10 cellular contexts compared by ENCODE assay signal in the genomic region with DNA sequence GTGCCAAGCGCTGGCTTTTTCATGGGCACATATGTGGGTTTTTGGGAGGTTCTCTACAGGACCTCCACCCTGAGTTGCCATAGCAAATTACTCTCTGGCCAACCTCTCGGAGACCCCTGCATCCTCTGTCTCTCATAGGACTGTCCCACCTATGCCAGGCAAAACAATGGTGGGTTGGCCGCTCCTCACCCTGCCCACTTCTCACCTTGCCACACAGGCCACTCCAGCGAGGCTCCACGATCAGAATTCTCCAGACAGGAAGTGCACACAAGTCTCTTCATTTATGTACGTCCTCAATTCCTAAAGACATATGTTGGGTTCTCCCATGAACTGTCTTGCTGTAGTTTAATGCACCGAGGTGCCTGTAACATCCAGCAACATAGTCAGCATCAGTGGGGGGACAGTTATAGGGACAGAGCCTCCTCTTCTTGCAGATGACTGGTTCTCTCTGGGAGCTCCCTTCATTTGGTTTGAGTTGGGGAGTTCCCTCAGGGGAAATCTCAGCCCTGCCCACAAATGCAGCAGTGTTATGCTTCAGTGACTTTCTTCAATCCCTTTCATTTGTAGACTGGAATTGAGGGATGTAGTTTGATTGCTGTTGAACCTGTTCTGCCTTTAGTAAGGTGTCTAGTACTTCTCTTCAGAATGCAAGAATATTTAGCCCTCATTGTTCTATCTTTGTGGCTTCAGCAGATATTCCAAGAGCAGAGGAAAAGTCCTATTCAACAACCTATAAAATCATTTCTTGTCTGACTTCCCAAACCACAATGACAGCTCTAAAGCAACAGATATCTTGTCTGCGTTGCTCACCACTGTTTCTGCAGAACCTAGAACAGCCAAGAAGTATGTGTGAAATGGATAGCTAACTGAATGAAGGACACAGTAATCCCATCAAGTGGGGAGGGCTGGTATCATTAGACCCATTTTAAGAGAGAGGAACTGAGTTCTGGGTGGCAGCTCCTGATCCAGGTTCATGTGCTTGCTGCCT. TPM values are rescaled to one million over a fixed set of nuclear protein-coding genes. Genes with fewer than 3 reads are reported as not detected.
A peak's percentile ranks its signal among the peaks of the same experiment; 100 is the strongest.
DNase-seq lines count a peak whose midpoint lies in the region; ATAC-seq and TF ChIP-seq lines count a peak whose summit lies in the region.
"Had no signal": no experiment of that assay in that cellular context is flagged by ENCODE, and none has a peak within 500 bp of the region (broad histone marks: within the 10 kb centered on the region; RNA-seq: fewer than 3 reads in every experiment).

No MANE protein-coding gene starts in this region.

- peak overlapping the region; percentile 84 for H3K4me2 ChIP-seq in SK-N-SH

- H3K27me3 Mint-ChIP-seq in central memory CD8-positive, alpha-beta T cell, result no peaks in the 10 kb centered on the region

- ATAC-seq in SK-N-SH treated with all-trans-retinoic acid at 6 μM for 48 hours (no peak), HG03135 (IDR thresholded peaks at IDR 0.05; ENCODE audit: unreplicated experiment) (no peak), HG03520 (IDR thresholded peaks at IDR 0.05; ENCODE audit: unreplicated experiment) (no peak)
- ATAC-seq in central memory CD8-positive, alpha-beta T cell (replicated peaks; ENCODE audit: extremely low read depth, poor library complexity, severe bottlenecking), result no peak

- peak overlapping the region; percentile 35 for H3K4me3 Mint-ChIP-seq in central memory CD8-positive, alpha-beta T cell

- no peak for TF ChIP-seq CTCF in SK-N-SH (IDR thresholded peaks at IDR 0.05)

- H3K36me3 ChIP-seq in SK-N-SH (replicated peaks in 1 of 2; ENCODE audit: control insufficient read depth in 1 of 2, insufficient read depth in 2 of 2, low read length in 1 of 2), result no peaks in the 10 kb centered on the region

- TF ChIP-seq RAD21 in SK-N-SH (IDR thresholded peaks at IDR 0.05; ENCODE audit: low read length), result no peak

- no peaks in the 10 kb centered on the region for H3K27me3 ChIP-seq in SK-N-SH (ENCODE audit: insufficient read depth)

- H2AFZ ChIP-seq in SK-N-SH (ENCODE audit: low read depth), result no peak overlapping the region

- peak overlapping the region in 1 of 2 experiments; percentile 99; a peak in 2 of 4 replicates for H3K27ac ChIP-seq in SK-N-SH (ENCODE audit: low read depth in 2 of 2, low read length in 1 of 2)

- H3K79me2 ChIP-seq in SK-N-SH (ENCODE audit: insufficient read depth), result peaks cover 72% of the 10 kb centered on the region

- POLR2A ChIA-PET in SK-N-SH (lab: Yijun Ruan, JAX), result no interaction called here

- DNase-seq in SK-N-SH, result no peak
- peak; percentile 13 for DNase-seq in NAMALWA (ENCODE audit: low spot score)
- DNase-seq in central memory CD8-positive, alpha-beta T cell (ENCODE audit: low spot score in 2 of 2), result no peak
- DNase-seq in renal cortical epithelial cell (ENCODE audit: low read depth), result peak; percentile 70
- no peak for DNase-seq in NCI-H1105 treated with DMSO at 0.1 percent for 48 hours (lab: John Stamatoyannopoulos, UW)
- DNase-seq: ACHN; activated CD4-positive, alpha-beta T cell treated with anti-CD3 and anti-CD28 coated beads for 1 hour had no signal

- CTCF ChIA-PET in SK-N-SH (lab: Yijun Ruan, JAX), result interaction anchor here (0.8 to 7.4 kb wide), 5 partner anchors 18 to 190 kb away, joined by 3 to 48 read pairs (median 3); no protein-coding TSS in a partner anchor

- H3F3A ChIP-seq in SK-N-SH (replicated peaks; ENCODE audit: insufficient read depth), result peaks cover 50% of the 10 kb centered on the region

- peak overlapping the region in 1 of 2 experiments; percentile 73; a peak in 1 of 4 replicates for H3K4me3 ChIP-seq in SK-N-SH (ENCODE audit: low read depth in 2 of 2, low read length in 1 of 2)

- no peaks in the 10 kb centered on the region for H4K20me1 ChIP-seq in SK-N-SH (ENCODE audit: insufficient read depth)

- H3K9me2 ChIP-seq in SK-N-SH, result no peaks in the 10 kb centered on the region

- H3K4me1 Mint-ChIP-seq in central memory CD8-positive, alpha-beta T cell, result peaks cover 65% of the 10 kb centered on the region

- peaks cover 17 to 57% of the 10 kb centered on the region in 2 experiments; a peak in 3 of 4 replicates for H3K4me1 ChIP-seq in SK-N-SH (ENCODE audit: control insufficient read depth in 1 of 2, insufficient read depth in 2 of 2, low read depth in 1 of 2, low read length in 1 of 2)

- peaks cover 22% of the 10 kb centered on the region for H3K36me3 Mint-ChIP-seq in central memory CD8-positive, alpha-beta T cell (ENCODE audit: insufficient read depth)

- no peaks in the 10 kb centered on the region for H3K9me3 ChIP-seq in SK-N-SH

- no peak overlapping the region for H3K27ac Mint-ChIP-seq in central memory CD8-positive, alpha-beta T cell (ENCODE audit: low read depth)

- H3K9ac ChIP-seq in SK-N-SH, result peak overlapping the region; percentile 80

- no peak for TF ChIP-seq EP300 in SK-N-SH (IDR thresholded peaks at IDR 0.05; ENCODE audit: borderline replicate concordance in 1 of 2, low read depth in 1 of 2, low read length in 1 of 2)

- H3K9me3 Mint-ChIP-seq in central memory CD8-positive, alpha-beta T cell, result no peaks in the 10 kb centered on the region

- WGBS in SK-N-SH (ENCODE audit: low lambda C conversion rate), result 89% methylated on average over 7 of the region's 8 CpGs

TF ChIP-seq in SK-N-SH, 30 proteins besides CTCF, POLR2A, EP300 and RAD21:
- TF ChIP-seq, protein P1, sequence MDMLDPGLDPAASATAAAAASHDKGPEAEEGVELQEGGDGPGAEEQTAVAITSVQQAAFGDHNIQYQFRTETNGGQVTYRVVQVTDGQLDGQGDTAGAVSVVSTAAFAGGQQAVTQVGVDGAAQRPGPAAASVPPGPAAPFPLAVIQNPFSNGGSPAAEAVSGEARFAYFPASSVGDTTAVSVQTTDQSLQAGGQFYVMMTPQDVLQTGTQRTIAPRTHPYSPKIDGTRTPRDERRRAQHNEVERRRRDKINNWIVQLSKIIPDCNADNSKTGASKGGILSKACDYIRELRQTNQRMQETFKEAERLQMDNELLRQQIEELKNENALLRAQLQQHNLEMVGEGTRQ (IDR thresholded peaks at IDR 0.05; ENCODE audit: borderline replicate concordance, low read depth, low read length), result no peak
- TF ChIP-seq CHD2 (IDR thresholded peaks at IDR 0.05; ENCODE audit: low read length, partially characterized antibody) (no peak), EZH2phosphoT487 (IDR thresholded peaks at IDR 0.05; ENCODE audit: borderline replicate concordance, low read depth) (no peak), FOXM1 (IDR thresholded peaks at IDR 0.05; ENCODE audit: low read depth) (no peak), RFX5 (IDR thresholded peaks at IDR 0.05; ENCODE audit: low read length) (no peak), FOSL2 (IDR thresholded peaks at IDR 0.05; ENCODE audit: borderline replicate concordance, low read depth) (no peak), RCOR1 (IDR thresholded peaks at IDR 0.05; ENCODE audit: low read length) (no peak), RXRA (IDR thresholded peaks at IDR 0.05; ENCODE audit: borderline replicate concordance, low read depth) (no peak)

TF ChIP-seq in SK-N-SH treated with all-trans-retinoic acid at 6 μM for 48 hours, 23 proteins besides CTCF, POLR2A, EP300 and RAD21 (continues in another document):
- TF ChIP-seq, protein P2, sequence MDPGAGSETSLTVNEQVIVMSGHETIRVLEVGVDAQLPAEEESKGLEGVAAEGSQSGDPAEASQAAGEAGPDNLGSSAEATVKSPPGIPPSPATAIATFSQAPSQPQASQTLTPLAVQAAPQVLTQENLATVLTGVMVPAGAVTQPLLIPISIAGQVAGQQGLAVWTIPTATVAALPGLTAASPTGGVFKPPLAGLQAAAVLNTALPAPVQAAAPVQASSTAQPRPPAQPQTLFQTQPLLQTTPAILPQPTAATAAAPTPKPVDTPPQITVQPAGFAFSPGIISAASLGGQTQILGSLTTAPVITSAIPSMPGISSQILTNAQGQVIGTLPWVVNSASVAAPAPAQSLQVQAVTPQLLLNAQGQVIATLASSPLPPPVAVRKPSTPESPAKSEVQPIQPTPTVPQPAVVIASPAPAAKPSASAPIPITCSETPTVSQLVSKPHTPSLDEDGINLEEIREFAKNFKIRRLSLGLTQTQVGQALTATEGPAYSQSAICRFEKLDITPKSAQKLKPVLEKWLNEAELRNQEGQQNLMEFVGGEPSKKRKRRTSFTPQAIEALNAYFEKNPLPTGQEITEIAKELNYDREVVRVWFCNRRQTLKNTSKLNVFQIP (CRISPR knock-in tag; IDR thresholded peaks at IDR 0.05; ENCODE audit: borderline replicate concordance, low read depth), result no peak
- TF ChIP-seq ZC3H10 (CRISPR knock-in tag; IDR thresholded peaks at IDR 0.05), result no peak
- TF ChIP-seq PPARA (CRISPR knock-in tag; IDR thresholded peaks at IDR 0.05; ENCODE audit: borderline replicate concordance), result no peak
- TF ChIP-seq ZFP30 (CRISPR knock-in tag; IDR thresholded peaks at IDR 0.05), result no peak
- TF ChIP-seq, protein P3, sequence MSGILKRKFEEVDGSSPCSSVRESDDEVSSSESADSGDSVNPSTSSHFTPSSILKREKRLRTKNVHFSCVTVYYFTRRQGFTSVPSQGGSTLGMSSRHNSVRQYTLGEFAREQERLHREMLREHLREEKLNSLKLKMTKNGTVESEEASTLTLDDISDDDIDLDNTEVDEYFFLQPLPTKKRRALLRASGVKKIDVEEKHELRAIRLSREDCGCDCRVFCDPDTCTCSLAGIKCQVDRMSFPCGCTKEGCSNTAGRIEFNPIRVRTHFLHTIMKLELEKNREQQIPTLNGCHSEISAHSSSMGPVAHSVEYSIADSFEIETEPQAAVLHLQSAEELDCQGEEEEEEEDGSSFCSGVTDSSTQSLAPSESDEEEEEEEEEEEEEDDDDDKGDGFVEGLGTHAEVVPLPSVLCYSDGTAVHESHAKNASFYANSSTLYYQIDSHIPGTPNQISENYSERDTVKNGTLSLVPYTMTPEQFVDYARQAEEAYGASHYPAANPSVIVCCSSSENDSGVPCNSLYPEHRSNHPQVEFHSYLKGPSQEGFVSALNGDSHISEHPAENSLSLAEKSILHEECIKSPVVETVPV (CRISPR knock-in tag; IDR thresholded peaks at IDR 0.05), result no peak
- TF ChIP-seq OSR1 (CRISPR knock-in tag; IDR thresholded peaks at IDR 0.05), result no peak
- no peak for TF ChIP-seq SNAI2 (CRISPR knock-in tag; IDR thresholded peaks at IDR 0.05)

RNA-seq across cellular contexts. Expression of a gene that starts 2.8 kb away (rescaled TPM):
- 34.4 and 58.8 TPM in 2 replicates for polyA plus RNA-seq in SK-N-SH (2012; rRNA removed)
- 30.9 and 41.3 TPM in 2 replicates for polyA plus RNA-seq in SK-N-SH (2012; cell fraction: cytosol; rRNA removed)
- polyA plus RNA-seq in SK-N-SH (2012; cell fraction: nucleus; rRNA removed), result 136 and 138 TPM in 2 replicates
- 42.4 and 68.2 TPM in 2 replicates for total RNA-seq in renal cortical epithelial cell

Comparison
In these comparisons a context has a peak if more than half of its experiments do, and no peak if none do; other contexts are left out.
1. DNase-seq: peak in NAMALWA (single experiment) and renal cortical epithelial cell (single experiment); none in SK-N-SH (single experiment), central memory CD8-positive, alpha-beta T cell (0 of 2) and NCI-H1105 treated with DMSO at 0.1 percent for 48 hours (single experiment).